In the genomic region with DNA sequence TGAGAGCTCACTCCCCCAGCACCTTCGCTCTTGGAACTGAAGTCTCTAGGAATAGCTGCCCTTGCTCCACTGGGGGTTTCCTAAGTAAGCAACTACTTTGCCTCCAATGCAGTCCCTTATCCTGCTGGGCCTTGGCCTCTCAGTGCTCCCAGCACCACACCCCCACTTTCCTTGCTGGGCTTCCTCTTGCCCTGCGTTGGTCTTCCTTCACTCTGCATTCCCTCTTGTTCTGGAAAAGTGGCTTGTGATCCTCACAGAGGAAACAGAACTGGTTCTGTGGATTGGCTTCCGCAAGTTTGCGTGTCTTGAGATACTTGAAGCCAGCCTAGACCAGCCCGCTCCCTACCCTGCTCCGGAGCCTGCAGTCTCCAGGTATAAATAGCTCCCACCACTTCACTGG, we compare ENCODE assay signal across 24 cellular contexts. TPM values are rescaled to one million over a fixed set of nuclear protein-coding genes. Genes with fewer than 3 reads are reported as not detected.
"Had no signal": no experiment of that assay in that cellular context is flagged by ENCODE, and none has a peak within 500 bp of the region (broad histone marks: within the 10 kb centered on the region; RNA-seq: fewer than 3 reads in every experiment).

No MANE protein-coding gene starts in this region.

- H3K27ac ChIP-seq: gastrocnemius medialis, left ventricle myocardium inferior, lower lobe of right lung, neutrophil, psoas muscle, skin epidermis, stomach, upper lobe of left lung, uterus had no signal

- H3K36me3 Mint-ChIP-seq: memory B cell had no signal

- DNase-seq: cerebellar nuclear complex; dermis blood vessel endothelial cell; gastrocnemius medialis; glutamatergic neuron; kidney; left cardiac atrium; left ventricle myocardium inferior; lower lobe of right lung; midbrain; nephron progenitor cell; psoas muscle; stimulated activated CD4-positive, alpha-beta T cell treated with anti-CD3 and anti-CD28 coated beads, Interleukin-12 subunit alpha, Interleukin-12 subunit beta, amount 100 ng/mL, for 4 hours; stimulated activated naive CD4-positive, alpha-beta T cell; stomach; substantia nigra; upper lobe of left lung; uterus had no signal

- H3K27ac Mint-ChIP-seq: memory B cell, nephron progenitor cell had no signal

- H3K4me3 Mint-ChIP-seq: memory B cell, nephron progenitor cell had no signal

- H3K9me3 ChIP-seq: gastrocnemius medialis, left ventricle myocardium inferior, lower lobe of right lung, neutrophil, psoas muscle, stomach, upper lobe of left lung, uterus had no signal

- H3K4me3 ChIP-seq: gastrocnemius medialis, left ventricle myocardium inferior, lower lobe of right lung, psoas muscle, skin epidermis, stomach, upper lobe of left lung, uterus had no signal

- ATAC-seq: esophagus mucosa, gastrocnemius medialis, left cardiac atrium, lower lobe of right lung, psoas muscle, sciatic nerve had no signal

- H3K36me3 ChIP-seq: gastrocnemius medialis, left ventricle myocardium inferior, lower lobe of right lung, neutrophil, stomach, upper lobe of left lung, uterus had no signal

- H3K9me3 Mint-ChIP-seq: memory B cell, nephron progenitor cell had no signal

RNA-seq across cellular contexts. Expression of a gene that starts 6.4 kb away (rescaled TPM):
- total RNA-seq: dermis blood vessel endothelial cell, fibroblast of villous mesenchyme, gastrocnemius medialis, kidney, left cardiac atrium, left ventricle myocardium inferior, lower lobe of right lung, osteoblast, psoas muscle, sciatic nerve, uterus had no signal
- polyA plus RNA-seq: psoas muscle had no signal
